In the genomic region with DNA sequence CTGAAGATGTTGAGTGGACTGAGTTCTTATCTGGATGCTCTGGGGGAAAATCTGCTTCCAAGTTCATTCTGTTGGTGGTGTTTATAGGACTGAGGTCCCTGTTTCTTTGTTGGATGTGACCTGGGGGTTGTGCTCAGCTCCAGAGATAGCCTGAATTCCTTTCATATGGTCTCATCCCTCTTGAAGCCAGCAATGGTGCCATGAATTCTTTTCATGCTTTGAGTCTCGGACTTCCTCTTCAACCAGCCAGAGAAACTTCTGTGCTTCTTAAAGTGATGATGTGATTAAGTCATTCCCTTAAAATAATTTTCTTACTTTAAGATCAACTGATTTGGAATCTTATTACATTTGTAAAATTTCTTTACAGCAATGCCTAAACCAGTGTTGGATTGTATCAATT, we compare ENCODE assay signal across 1 cellular context.
TF ChIP-seq lines count a peak whose summit lies in the region.

No MANE protein-coding gene starts in this region.

TF ChIP-seq in H1, 55 proteins besides CTCF, POLR2A, EP300 and RAD21:
- TF ChIP-seq CHD1 (IDR thresholded peaks at IDR 0.05; ENCODE audit: low read depth, low read length) (no peak), SUZ12 (IDR thresholded peaks at IDR 0.05; ENCODE audit: low read length) (no peak), RBBP5 (IDR thresholded peaks at IDR 0.05; ENCODE audit: borderline replicate concordance, low read depth, low read length) (no peak), SIRT6 (IDR thresholded peaks at IDR 0.05; ENCODE audit: low read length) (no peak), KDM1A (IDR thresholded peaks at IDR 0.05; ENCODE audit: borderline replicate concordance, low read length) (no peak), MAFK (IDR thresholded peaks at IDR 0.05; ENCODE audit: low read depth, low read length) (no peak), CTBP2 (IDR thresholded peaks at IDR 0.05; ENCODE audit: borderline replicate concordance, insufficient read depth, insufficient read length, low read length) (no peak), BACH1 (IDR thresholded peaks at IDR 0.05; ENCODE audit: low read length) (no peak), SP4 (IDR thresholded peaks at IDR 0.05; ENCODE audit: low read length) (no peak), RNF2 (IDR thresholded peaks at IDR 0.05; ENCODE audit: borderline replicate concordance, low read depth, low read length, missing control alignments, poor library complexity, severe bottlenecking) (no peak), RFX5 (IDR thresholded peaks at IDR 0.05; ENCODE audit: borderline replicate concordance, low read depth, low read length) (no peak), SIN3A (conservative IDR thresholded peaks at IDR 0.05 in 1 of 2, IDR thresholded peaks at IDR 0.05 in 1 of 2; ENCODE audit: low read depth in 1 of 2, low read length in 2 of 2) (no peak)
- TF ChIP-seq, protein P1, sequence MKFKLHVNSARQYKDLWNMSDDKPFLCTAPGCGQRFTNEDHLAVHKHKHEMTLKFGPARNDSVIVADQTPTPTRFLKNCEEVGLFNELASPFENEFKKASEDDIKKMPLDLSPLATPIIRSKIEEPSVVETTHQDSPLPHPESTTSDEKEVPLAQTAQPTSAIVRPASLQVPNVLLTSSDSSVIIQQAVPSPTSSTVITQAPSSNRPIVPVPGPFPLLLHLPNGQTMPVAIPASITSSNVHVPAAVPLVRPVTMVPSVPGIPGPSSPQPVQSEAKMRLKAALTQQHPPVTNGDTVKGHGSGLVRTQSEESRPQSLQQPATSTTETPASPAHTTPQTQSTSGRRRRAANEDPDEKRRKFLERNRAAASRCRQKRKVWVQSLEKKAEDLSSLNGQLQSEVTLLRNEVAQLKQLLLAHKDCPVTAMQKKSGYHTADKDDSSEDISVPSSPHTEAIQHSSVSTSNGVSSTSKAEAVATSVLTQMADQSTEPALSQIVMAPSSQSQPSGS (IDR thresholded peaks at IDR 0.05; ENCODE audit: low read length): no peak
